Comparison of ENCODE assay signal across 11 cellular contexts in genomic region chr5:150053231-150053626, GRCh38. TPM values are rescaled to one million over a fixed set of nuclear protein-coding genes. Genes with fewer than 3 reads are reported as not detected.
DNase-seq lines count a peak whose midpoint lies in the region; ATAC-seq and TF ChIP-seq lines count a peak whose summit lies in the region.
"Had no signal": no experiment of that assay in that cellular context is flagged by ENCODE, and none has a peak within 500 bp of the region (broad histone marks: within the 10 kb centered on the region; RNA-seq: fewer than 3 reads in every experiment).

No MANE protein-coding gene starts in this region.

- CTCF ChIA-PET in naive thymus-derived CD4-positive, alpha-beta T cell (lab: Charles Lee), result no interaction called here

- H3K36me3 ChIP-seq in MG63, result peaks cover 76% of the 10 kb centered on the region
- peaks cover 12 to 66% (median 31%) of the 10 kb centered on the region in 3 experiments for H3K36me3 ChIP-seq in naive thymus-derived CD4-positive, alpha-beta T cell (ENCODE audit: control insufficient read depth in 2 of 3, insufficient read depth in 3 of 3, low read length in 3 of 3)

- intact Hi-C loops in naive thymus-derived CD4-positive, alpha-beta T cell (cut with micrococcal nuclease), result no loop called here

- POLR2A ChIA-PET in naive thymus-derived CD4-positive, alpha-beta T cell (lab: Charles Lee), result no interaction called here

- H3K9me3 ChIP-seq in MG63, result no peaks in the 10 kb centered on the region
- no peaks in the 10 kb centered on the region for H3K9me3 ChIP-seq in naive thymus-derived CD4-positive, alpha-beta T cell (ENCODE audit: control insufficient read depth in 2 of 3, low read length in 3 of 3)

- no peaks in the 10 kb centered on the region for H3K27me3 ChIP-seq in MG63
- H3K27me3 ChIP-seq in naive thymus-derived CD4-positive, alpha-beta T cell (ENCODE audit: control insufficient read depth in 2 of 2, insufficient read depth in 2 of 2, low read length in 2 of 2), result no peaks in the 10 kb centered on the region

- in situ Hi-C loops in astrocyte of the spinal cord (cut with HindIII; ENCODE audit: low sequenced_read_pairs), result no loop called here

- H3K36me3 Mint-ChIP-seq in naive thymus-derived CD4-positive, alpha-beta T cell, result peaks cover 0 to 56% (median 24%) of the 10 kb centered on the region in 5 donors

- H3K4me3 Mint-ChIP-seq in naive thymus-derived CD4-positive, alpha-beta T cell, result no peak overlapping the region
- H3K4me3 Mint-ChIP-seq: mesothelial cell of epicardium, type B pancreatic cell had no signal

- peak; percentile 58 for ATAC-seq in naive thymus-derived CD4-positive, alpha-beta T cell
- ATAC-seq in GM19351 (IDR thresholded peaks at IDR 0.05; ENCODE audit: unreplicated experiment) (no peak), GM19035 (IDR thresholded peaks at IDR 0.05; ENCODE audit: unreplicated experiment) (no peak)
- ATAC-seq: HepG2 had no signal

- H3K4me3 ChIP-seq in MG63 (no peak overlapping the region), astrocyte of the spinal cord (ENCODE audit: low read depth, low read length) (no peak overlapping the region)
- H3K4me3 ChIP-seq in naive thymus-derived CD4-positive, alpha-beta T cell (ENCODE audit: low read length), result no peak overlapping the region

- no peak for TF ChIP-seq CTCF in astrocyte of the spinal cord (IDR thresholded peaks at IDR 0.05; ENCODE audit: low read depth, low read length)

- H3K27me3 Mint-ChIP-seq in naive thymus-derived CD4-positive, alpha-beta T cell, result no peaks in the 10 kb centered on the region
- H3K27me3 Mint-ChIP-seq: type B pancreatic cell had no signal

- no peak overlapping the region for H3K27ac ChIP-seq in naive thymus-derived CD4-positive, alpha-beta T cell (ENCODE audit: low read depth, low read length)

- peak overlapping the region in 1 of 9 donors; percentile 73 for H3K27ac Mint-ChIP-seq in naive thymus-derived CD4-positive, alpha-beta T cell
- H3K27ac Mint-ChIP-seq: mesothelial cell of epicardium, type B pancreatic cell had no signal

- H3K9me3 Mint-ChIP-seq in naive thymus-derived CD4-positive, alpha-beta T cell, result no peaks in the 10 kb centered on the region
- H3K9me3 Mint-ChIP-seq: mesothelial cell of epicardium, type B pancreatic cell had no signal

- H3K4me1 Mint-ChIP-seq in naive thymus-derived CD4-positive, alpha-beta T cell, result peaks cover 0 to 6% (median 0%) of the 10 kb centered on the region in 7 donors

- H3K4me1 ChIP-seq in naive thymus-derived CD4-positive, alpha-beta T cell (ENCODE audit: control insufficient read depth in 2 of 2, insufficient read depth in 2 of 2, low read length in 2 of 2), result no peaks in the 10 kb centered on the region

- DNase-seq in Daoy (ENCODE audit: low read depth) (peak; percentile 93), MG63 (peak; percentile 68), astrocyte of the spinal cord (ENCODE audit: low read depth, low spot score) (peak; percentile 78), OCI-M2 (lab: John Stamatoyannopoulos, UW; ENCODE audit: unreplicated experiment) (no peak), mucosa of gallbladder (ENCODE audit: low spot score) (no peak)
- DNase-seq in naive thymus-derived CD4-positive, alpha-beta T cell, result no peak

RNA-seq across cellular contexts. Expression of gene CSF1R, which starts 33.1 kb away (rescaled TPM):
- 0.11 TPM in 1 of 2 replicates, not detected in the other for total RNA-seq in Daoy (2014; rRNA removed; shearing (Covaris generic))
- total RNA-seq in MG63 (2014; rRNA removed; shearing (Covaris generic); ENCODE audit: low replicate concordance), result 0.26 TPM in 1 of 2 replicates, not detected in the other
- total RNA-seq in naive thymus-derived CD4-positive, alpha-beta T cell, result 10 to 100 TPM in 1 of 5 experiments, 1 to 10 TPM in 3, under 1 TPM in 1; 0.36 to 92.4 (median 6.4) TPM
- polyA plus RNA-seq in naive thymus-derived CD4-positive, alpha-beta T cell, result under 1 TPM; 0.09 to 0.72 TPM
- 91.9 TPM for total RNA-seq in mucosa of gallbladder
- total RNA-seq: HepG2 had no signal

RNA-seq across cellular contexts. Expression of gene HMGXB3, which starts 52.7 kb away (rescaled TPM):
- 33.2 and 35.6 TPM in 2 replicates for total RNA-seq in Daoy (2014; rRNA removed; shearing (Covaris generic))
- total RNA-seq in MG63 (2014; rRNA removed; shearing (Covaris generic); ENCODE audit: low replicate concordance), result 28.9 and 38.2 TPM in 2 replicates
- total RNA-seq in naive thymus-derived CD4-positive, alpha-beta T cell, result 10 to 100 TPM; 27.2 to 40.6 (median 34.5) TPM
- 10 to 100 TPM in 1 of 2 donors, 1 to 10 TPM in 1; 8.2 to 12.6 TPM for polyA plus RNA-seq in naive thymus-derived CD4-positive, alpha-beta T cell
- 29.6 TPM for total RNA-seq in mucosa of gallbladder

RNA-seq across cellular contexts. Expression of gene TIGD6, which starts 52.8 kb away (rescaled TPM):
- total RNA-seq in Daoy (2014; rRNA removed; shearing (Covaris generic)), result 1.7 and 4.3 TPM in 2 replicates
- 4.9 and 6.6 TPM in 2 replicates for total RNA-seq in MG63 (2014; rRNA removed; shearing (Covaris generic); ENCODE audit: low replicate concordance)
- 1 to 10 TPM; 2.3 to 7.4 (median 2.8) TPM for total RNA-seq in naive thymus-derived CD4-positive, alpha-beta T cell
- 1 to 10 TPM; 4.1 to 5.5 TPM for polyA plus RNA-seq in naive thymus-derived CD4-positive, alpha-beta T cell
- total RNA-seq in mucosa of gallbladder, result 6.5 TPM

Comparison
In these comparisons a context has a peak if more than half of its experiments do, and no peak if none do; other contexts are left out.
1. DNase-seq: peak in Daoy (single experiment), MG63 (single experiment) and astrocyte of the spinal cord (single experiment); none in naive thymus-derived CD4-positive, alpha-beta T cell (0 of 9), OCI-M2 (single experiment) and mucosa of gallbladder (single experiment).